Comparison of ENCODE assay signal across 2 cellular contexts in the genomic region with DNA sequence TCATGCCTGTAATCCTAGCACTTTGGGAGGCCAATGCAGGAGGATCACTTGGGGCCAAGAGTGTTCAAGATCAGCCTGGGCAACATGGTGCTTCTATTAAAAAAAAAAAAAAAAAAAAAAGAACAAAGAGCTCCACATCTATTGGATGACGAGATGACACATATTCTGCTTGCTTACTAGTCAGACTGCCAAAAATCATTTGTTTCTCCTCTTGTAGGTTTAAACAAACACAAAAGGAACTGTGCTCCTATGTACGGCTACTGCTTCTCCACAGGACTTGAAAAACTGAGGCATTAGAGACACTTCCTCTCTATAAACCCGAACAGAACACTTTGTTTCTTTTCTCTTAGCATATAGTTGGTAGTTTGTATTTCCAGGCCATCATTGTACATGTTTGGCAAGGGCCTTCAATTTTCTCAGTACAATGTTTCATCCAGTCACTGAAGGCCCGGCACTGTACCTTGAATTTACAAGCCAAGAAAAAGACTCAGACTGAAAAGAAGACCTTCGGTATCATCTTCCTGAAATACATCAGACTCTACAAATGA.
TF ChIP-seq lines count a peak whose summit lies in the region.

No MANE protein-coding gene starts in this region.

TF ChIP-seq in HEK293T, 16 proteins besides CTCF, POLR2A, EP300 and RAD21:
- TF ChIP-seq ZNF384 (IDR thresholded peaks at IDR 0.05) (0 out of 2 replicates have a peak, but pooled peaks have one; percentile 22), FOXK2 (IDR thresholded peaks at IDR 0.05) (no peak)
TF ChIP-seq in HEK293T: peak in this region for 1.

TF ChIP-seq in HepG2, 621 proteins besides CTCF, POLR2A, EP300 and RAD21:
- TF ChIP-seq, protein P1, sequence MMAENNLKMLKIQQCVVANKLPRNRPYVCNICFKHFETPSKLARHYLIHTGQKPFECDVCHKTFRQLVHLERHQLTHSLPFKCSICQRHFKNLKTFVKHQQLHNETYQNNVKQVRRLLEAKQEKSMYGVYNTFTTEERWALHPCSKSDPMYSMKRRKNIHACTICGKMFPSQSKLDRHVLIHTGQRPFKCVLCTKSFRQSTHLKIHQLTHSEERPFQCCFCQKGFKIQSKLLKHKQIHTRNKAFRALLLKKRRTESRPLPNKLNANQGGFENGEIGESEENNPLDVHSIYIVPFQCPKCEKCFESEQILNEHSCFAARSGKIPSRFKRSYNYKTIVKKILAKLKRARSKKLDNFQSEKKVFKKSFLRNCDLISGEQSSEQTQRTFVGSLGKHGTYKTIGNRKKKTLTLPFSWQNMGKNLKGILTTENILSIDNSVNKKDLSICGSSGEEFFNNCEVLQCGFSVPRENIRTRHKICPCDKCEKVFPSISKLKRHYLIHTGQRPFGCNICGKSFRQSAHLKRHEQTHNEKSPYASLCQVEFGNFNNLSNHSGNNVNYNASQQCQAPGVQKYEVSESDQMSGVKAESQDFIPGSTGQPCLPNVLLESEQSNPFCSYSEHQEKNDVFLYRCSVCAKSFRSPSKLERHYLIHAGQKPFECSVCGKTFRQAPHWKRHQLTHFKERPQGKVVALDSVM (CRISPR knock-in tag; IDR thresholded peaks at IDR 0.05): peak; percentile 41; the same call in 1 of the 2 replicates
- TF ChIP-seq SMAD1 (CRISPR knock-in tag; IDR thresholded peaks at IDR 0.05; ENCODE audit: borderline replicate concordance, low read depth): no peak
